1 cellular context compared by ENCODE assay signal in the genomic region with DNA sequence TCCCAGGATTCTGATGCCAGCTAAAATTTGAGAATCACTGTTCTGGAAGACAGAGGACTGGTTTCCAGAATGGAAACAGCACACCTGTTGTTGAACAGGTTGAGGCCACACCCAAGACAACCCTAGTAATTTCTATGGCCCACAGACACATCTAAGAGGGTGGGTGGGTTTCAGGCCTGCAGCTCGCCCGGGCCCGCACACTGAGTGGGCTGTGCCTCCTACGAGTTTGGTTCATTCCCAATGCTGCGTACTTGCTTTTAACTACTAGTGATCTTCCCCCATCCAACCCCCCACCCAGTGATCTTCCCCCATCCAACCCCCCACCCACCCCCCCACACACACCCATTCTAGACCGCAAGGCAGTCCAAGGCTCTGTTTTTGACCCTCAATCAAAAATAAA.
TF ChIP-seq lines count a peak whose summit lies in the region.

No MANE protein-coding gene starts in this region.

TF ChIP-seq in H1, 55 proteins besides CTCF, POLR2A, EP300 and RAD21:
- TF ChIP-seq, protein P1, sequence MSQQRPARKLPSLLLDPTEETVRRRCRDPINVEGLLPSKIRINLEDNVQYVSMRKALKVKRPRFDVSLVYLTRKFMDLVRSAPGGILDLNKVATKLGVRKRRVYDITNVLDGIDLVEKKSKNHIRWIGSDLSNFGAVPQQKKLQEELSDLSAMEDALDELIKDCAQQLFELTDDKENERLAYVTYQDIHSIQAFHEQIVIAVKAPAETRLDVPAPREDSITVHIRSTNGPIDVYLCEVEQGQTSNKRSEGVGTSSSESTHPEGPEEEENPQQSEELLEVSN (IDR thresholded peaks at IDR 0.05), result no peak
- TF ChIP-seq TCF12 (IDR thresholded peaks at IDR 0.05; ENCODE audit: low read depth, low read length), result no peak
- TF ChIP-seq TEAD4 (IDR thresholded peaks at IDR 0.05; ENCODE audit: low read depth, low read length), result no peak
- TF ChIP-seq, protein P2, sequence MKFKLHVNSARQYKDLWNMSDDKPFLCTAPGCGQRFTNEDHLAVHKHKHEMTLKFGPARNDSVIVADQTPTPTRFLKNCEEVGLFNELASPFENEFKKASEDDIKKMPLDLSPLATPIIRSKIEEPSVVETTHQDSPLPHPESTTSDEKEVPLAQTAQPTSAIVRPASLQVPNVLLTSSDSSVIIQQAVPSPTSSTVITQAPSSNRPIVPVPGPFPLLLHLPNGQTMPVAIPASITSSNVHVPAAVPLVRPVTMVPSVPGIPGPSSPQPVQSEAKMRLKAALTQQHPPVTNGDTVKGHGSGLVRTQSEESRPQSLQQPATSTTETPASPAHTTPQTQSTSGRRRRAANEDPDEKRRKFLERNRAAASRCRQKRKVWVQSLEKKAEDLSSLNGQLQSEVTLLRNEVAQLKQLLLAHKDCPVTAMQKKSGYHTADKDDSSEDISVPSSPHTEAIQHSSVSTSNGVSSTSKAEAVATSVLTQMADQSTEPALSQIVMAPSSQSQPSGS (IDR thresholded peaks at IDR 0.05; ENCODE audit: low read length), result no peak
- TF ChIP-seq, protein P3, sequence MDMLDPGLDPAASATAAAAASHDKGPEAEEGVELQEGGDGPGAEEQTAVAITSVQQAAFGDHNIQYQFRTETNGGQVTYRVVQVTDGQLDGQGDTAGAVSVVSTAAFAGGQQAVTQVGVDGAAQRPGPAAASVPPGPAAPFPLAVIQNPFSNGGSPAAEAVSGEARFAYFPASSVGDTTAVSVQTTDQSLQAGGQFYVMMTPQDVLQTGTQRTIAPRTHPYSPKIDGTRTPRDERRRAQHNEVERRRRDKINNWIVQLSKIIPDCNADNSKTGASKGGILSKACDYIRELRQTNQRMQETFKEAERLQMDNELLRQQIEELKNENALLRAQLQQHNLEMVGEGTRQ (IDR thresholded peaks at IDR 0.05; ENCODE audit: low read length), result no peak
- no peak for TF ChIP-seq CTBP2 (IDR thresholded peaks at IDR 0.05; ENCODE audit: borderline replicate concordance, insufficient read depth, insufficient read length, low read length)
- TF ChIP-seq POLR2AphosphoS5 (IDR thresholded peaks at IDR 0.05; ENCODE audit: low read depth, low read length), result no peak
- TF ChIP-seq CBX5 (IDR thresholded peaks at IDR 0.05; ENCODE audit: low read depth, low read length), result no peak
- no peak for TF ChIP-seq CHD1 (IDR thresholded peaks at IDR 0.05; ENCODE audit: low read depth, low read length)
- TF ChIP-seq BACH1 (IDR thresholded peaks at IDR 0.05; ENCODE audit: low read length), result no peak
- TF ChIP-seq, protein P4, sequence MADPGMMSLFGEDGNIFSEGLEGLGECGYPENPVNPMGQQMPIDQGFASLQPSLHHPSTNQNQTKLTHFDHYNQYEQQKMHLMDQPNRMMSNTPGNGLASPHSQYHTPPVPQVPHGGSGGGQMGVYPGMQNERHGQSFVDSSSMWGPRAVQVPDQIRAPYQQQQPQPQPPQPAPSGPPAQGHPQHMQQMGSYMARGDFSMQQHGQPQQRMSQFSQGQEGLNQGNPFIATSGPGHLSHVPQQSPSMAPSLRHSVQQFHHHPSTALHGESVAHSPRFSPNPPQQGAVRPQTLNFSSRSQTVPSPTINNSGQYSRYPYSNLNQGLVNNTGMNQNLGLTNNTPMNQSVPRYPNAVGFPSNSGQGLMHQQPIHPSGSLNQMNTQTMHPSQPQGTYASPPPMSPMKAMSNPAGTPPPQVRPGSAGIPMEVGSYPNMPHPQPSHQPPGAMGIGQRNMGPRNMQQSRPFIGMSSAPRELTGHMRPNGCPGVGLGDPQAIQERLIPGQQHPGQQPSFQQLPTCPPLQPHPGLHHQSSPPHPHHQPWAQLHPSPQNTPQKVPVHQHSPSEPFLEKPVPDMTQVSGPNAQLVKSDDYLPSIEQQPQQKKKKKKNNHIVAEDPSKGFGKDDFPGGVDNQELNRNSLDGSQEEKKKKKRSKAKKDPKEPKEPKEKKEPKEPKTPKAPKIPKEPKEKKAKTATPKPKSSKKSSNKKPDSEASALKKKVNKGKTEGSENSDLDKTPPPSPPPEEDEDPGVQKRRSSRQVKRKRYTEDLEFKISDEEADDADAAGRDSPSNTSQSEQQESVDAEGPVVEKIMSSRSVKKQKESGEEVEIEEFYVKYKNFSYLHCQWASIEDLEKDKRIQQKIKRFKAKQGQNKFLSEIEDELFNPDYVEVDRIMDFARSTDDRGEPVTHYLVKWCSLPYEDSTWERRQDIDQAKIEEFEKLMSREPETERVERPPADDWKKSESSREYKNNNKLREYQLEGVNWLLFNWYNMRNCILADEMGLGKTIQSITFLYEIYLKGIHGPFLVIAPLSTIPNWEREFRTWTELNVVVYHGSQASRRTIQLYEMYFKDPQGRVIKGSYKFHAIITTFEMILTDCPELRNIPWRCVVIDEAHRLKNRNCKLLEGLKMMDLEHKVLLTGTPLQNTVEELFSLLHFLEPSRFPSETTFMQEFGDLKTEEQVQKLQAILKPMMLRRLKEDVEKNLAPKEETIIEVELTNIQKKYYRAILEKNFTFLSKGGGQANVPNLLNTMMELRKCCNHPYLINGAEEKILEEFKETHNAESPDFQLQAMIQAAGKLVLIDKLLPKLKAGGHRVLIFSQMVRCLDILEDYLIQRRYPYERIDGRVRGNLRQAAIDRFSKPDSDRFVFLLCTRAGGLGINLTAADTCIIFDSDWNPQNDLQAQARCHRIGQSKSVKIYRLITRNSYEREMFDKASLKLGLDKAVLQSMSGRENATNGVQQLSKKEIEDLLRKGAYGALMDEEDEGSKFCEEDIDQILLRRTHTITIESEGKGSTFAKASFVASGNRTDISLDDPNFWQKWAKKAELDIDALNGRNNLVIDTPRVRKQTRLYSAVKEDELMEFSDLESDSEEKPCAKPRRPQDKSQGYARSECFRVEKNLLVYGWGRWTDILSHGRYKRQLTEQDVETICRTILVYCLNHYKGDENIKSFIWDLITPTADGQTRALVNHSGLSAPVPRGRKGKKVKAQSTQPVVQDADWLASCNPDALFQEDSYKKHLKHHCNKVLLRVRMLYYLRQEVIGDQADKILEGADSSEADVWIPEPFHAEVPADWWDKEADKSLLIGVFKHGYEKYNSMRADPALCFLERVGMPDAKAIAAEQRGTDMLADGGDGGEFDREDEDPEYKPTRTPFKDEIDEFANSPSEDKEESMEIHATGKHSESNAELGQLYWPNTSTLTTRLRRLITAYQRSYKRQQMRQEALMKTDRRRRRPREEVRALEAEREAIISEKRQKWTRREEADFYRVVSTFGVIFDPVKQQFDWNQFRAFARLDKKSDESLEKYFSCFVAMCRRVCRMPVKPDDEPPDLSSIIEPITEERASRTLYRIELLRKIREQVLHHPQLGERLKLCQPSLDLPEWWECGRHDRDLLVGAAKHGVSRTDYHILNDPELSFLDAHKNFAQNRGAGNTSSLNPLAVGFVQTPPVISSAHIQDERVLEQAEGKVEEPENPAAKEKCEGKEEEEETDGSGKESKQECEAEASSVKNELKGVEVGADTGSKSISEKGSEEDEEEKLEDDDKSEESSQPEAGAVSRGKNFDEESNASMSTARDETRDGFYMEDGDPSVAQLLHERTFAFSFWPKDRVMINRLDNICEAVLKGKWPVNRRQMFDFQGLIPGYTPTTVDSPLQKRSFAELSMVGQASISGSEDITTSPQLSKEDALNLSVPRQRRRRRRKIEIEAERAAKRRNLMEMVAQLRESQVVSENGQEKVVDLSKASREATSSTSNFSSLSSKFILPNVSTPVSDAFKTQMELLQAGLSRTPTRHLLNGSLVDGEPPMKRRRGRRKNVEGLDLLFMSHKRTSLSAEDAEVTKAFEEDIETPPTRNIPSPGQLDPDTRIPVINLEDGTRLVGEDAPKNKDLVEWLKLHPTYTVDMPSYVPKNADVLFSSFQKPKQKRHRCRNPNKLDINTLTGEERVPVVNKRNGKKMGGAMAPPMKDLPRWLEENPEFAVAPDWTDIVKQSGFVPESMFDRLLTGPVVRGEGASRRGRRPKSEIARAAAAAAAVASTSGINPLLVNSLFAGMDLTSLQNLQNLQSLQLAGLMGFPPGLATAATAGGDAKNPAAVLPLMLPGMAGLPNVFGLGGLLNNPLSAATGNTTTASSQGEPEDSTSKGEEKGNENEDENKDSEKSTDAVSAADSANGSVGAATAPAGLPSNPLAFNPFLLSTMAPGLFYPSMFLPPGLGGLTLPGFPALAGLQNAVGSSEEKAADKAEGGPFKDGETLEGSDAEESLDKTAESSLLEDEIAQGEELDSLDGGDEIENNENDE (IDR thresholded peaks at IDR 0.05; ENCODE audit: insufficient replicate concordance, low read length), result no peak
- TF ChIP-seq SUZ12 (IDR thresholded peaks at IDR 0.05; ENCODE audit: low read length), result no peak
- no peak for TF ChIP-seq RXRA (IDR thresholded peaks at IDR 0.05; ENCODE audit: insufficient read depth, low read depth, low read length)
- no peak for TF ChIP-seq EGR1 (IDR thresholded peaks at IDR 0.05; ENCODE audit: borderline replicate concordance, low read depth, low read length)
- TF ChIP-seq KDM4A (IDR thresholded peaks at IDR 0.05; ENCODE audit: low read depth, low read length, severe bottlenecking), result no peak
TF ChIP-seq in H1: peak in this region for 0.
